In genomic region chr1:36236302-36236701, GRCh38 we compare ENCODE assay signal across 14 cellular contexts. TPM values are rescaled to one million over a fixed set of nuclear protein-coding genes. Genes with fewer than 3 reads are reported as not detected.
DNase-seq lines count a peak whose midpoint lies in the region; ATAC-seq, FAIRE-seq and TF ChIP-seq lines count a peak whose summit lies in the region.
"Had no signal": no experiment of that assay in that cellular context is flagged by ENCODE, and none has a peak within 500 bp of the region (broad histone marks: within the 10 kb centered on the region; RNA-seq: fewer than 3 reads in every experiment).

No MANE protein-coding gene starts in this region.

- intact Hi-C loops in CD4-positive, alpha-beta T cell (cut with DNase I, micrococcal nuclease) = no loop called here
- intact Hi-C loops in kidney (cut with DNase I) = no loop called here

- H3K27ac ChIP-seq in 22Rv1 (peak overlapping the region; percentile 58; the same call in 1 of the 2 replicates), kidney (ENCODE audit: low read depth in 2 of 2, low read length in 2 of 2) (no peak overlapping the region)
- H3K27ac ChIP-seq in CD4-positive, alpha-beta T cell (ENCODE audit: low read depth, low read length) = no peak overlapping the region
- H3K27ac ChIP-seq: body of pancreas, tibial nerve had no signal

- peak overlapping the region; percentile 42 for H3K4me3 Mint-ChIP-seq in CD4-positive, alpha-beta T cell
- H3K4me3 Mint-ChIP-seq in activated T-helper 17 cell treated with anti-CD3 and anti-CD28 coated beads, Interleukin-2, amount 50 U/mL, for 72 hours = peak overlapping the region; percentile 5
- H3K4me3 Mint-ChIP-seq in natural killer cell treated with Interleukin-12 subunit alpha and Interleukin-12 subunit beta and Interleukin-15 and Interleukin-18, amount 100 ng/mL, for 72 hours = no peak overlapping the region
- H3K4me3 Mint-ChIP-seq: CD14-positive monocyte had no signal

- ATAC-seq in CD4-positive, alpha-beta T cell (ENCODE audit: poor library complexity) = no peak
- no peak for ATAC-seq in activated T-helper 17 cell treated with anti-CD3 and anti-CD28 coated beads, Interleukin-2, amount 50 U/mL, for 72 hours (replicated peaks)
- ATAC-seq in natural killer cell treated with Interleukin-12 subunit alpha and Interleukin-12 subunit beta and Interleukin-15 and Interleukin-18, amount 100 ng/mL, for 72 hours = no peak
- no peak for ATAC-seq in HG03565 (IDR thresholded peaks at IDR 0.05; ENCODE audit: unreplicated experiment)
- ATAC-seq: body of pancreas had no signal

- FAIRE-seq in HTR-8/SVneo (lab: Jason Lieb, UNC) (no peak), kidney (lab: Jason Lieb, UNC) (no peak)

- H3K36me3 ChIP-seq in kidney (ENCODE audit: control insufficient read depth in 1 of 2, insufficient read depth in 2 of 2, low read length in 2 of 2) = no peaks in the 10 kb centered on the region

- no peaks in the 10 kb centered on the region for H3K9me3 ChIP-seq in CD4-positive, alpha-beta T cell (ENCODE audit: control insufficient read depth, low read length)
- no peaks in the 10 kb centered on the region for H3K9me3 ChIP-seq in kidney (ENCODE audit: control insufficient read depth in 1 of 2, low read length in 2 of 2)
- H3K9me3 ChIP-seq: body of pancreas, SK-N-SH, tibial nerve had no signal

- H3K9ac ChIP-seq in kidney (ENCODE audit: low read length in 2 of 2) = no peak overlapping the region
- H3K9ac ChIP-seq: SK-N-SH had no signal

- CTCF ChIA-PET in CD4-positive, alpha-beta T cell (lab: Charles Lee) = interaction anchor here (0.6 to 1.3 kb wide), 3 partner anchors 12 to 187 kb away, joined by 4 to 5 read pairs (median 4); partner anchors contain the start of genes THRAP3 and TRAPPC3

- POLR2A ChIA-PET in CD4-positive, alpha-beta T cell (lab: Charles Lee) = interaction anchor here (0.7 to 2.5 kb wide), 2 partner anchors 12 to 304 kb away, joined by 3 to 24 read pairs; partner anchors contain the start of gene THRAP3

- no peak overlapping the region for H3K4me3 ChIP-seq in kidney (ENCODE audit: low read length in 2 of 2)
- H3K4me3 ChIP-seq: body of pancreas, tibial nerve had no signal

- H3K27me3 Mint-ChIP-seq in CD4-positive, alpha-beta T cell = no peaks in the 10 kb centered on the region
- H3K27me3 Mint-ChIP-seq in activated T-helper 17 cell treated with anti-CD3 and anti-CD28 coated beads, Interleukin-2, amount 50 U/mL, for 72 hours = no peaks in the 10 kb centered on the region
- H3K27me3 Mint-ChIP-seq in natural killer cell treated with Interleukin-12 subunit alpha and Interleukin-12 subunit beta and Interleukin-15 and Interleukin-18, amount 100 ng/mL, for 72 hours = no peaks in the 10 kb centered on the region

- H3K4me1 Mint-ChIP-seq in CD4-positive, alpha-beta T cell (ENCODE audit: low read depth) = peaks cover 59% of the 10 kb centered on the region
- peaks cover 24% of the 10 kb centered on the region for H3K4me1 Mint-ChIP-seq in activated T-helper 17 cell treated with anti-CD3 and anti-CD28 coated beads, Interleukin-2, amount 50 U/mL, for 72 hours
- peaks cover 23 to 29% of the 10 kb centered on the region in 2 donors for H3K4me1 Mint-ChIP-seq in natural killer cell treated with Interleukin-12 subunit alpha and Interleukin-12 subunit beta and Interleukin-15 and Interleukin-18, amount 100 ng/mL, for 72 hours (ENCODE audit: low read depth in 2 of 2)

- H3K4me1 ChIP-seq in kidney (ENCODE audit: control insufficient read depth in 1 of 2, insufficient read depth in 1 of 2, low read depth in 1 of 2, low read length in 2 of 2) = peaks cover 10 to 28% of the 10 kb centered on the region in 2 donors

- H3K9me3 Mint-ChIP-seq in CD4-positive, alpha-beta T cell = no peaks in the 10 kb centered on the region
- no peaks in the 10 kb centered on the region for H3K9me3 Mint-ChIP-seq in activated T-helper 17 cell treated with anti-CD3 and anti-CD28 coated beads, Interleukin-2, amount 50 U/mL, for 72 hours
- H3K9me3 Mint-ChIP-seq in natural killer cell treated with Interleukin-12 subunit alpha and Interleukin-12 subunit beta and Interleukin-15 and Interleukin-18, amount 100 ng/mL, for 72 hours = no peaks in the 10 kb centered on the region

- no peaks in the 10 kb centered on the region for H3K27me3 ChIP-seq in CD4-positive, alpha-beta T cell (ENCODE audit: control insufficient read depth, insufficient read depth, low read length)
- H3K27me3 ChIP-seq: body of pancreas, tibial nerve had no signal

- DNase-seq in CD4-positive, alpha-beta T cell = no peak
- no peak for DNase-seq in natural killer cell treated with Interleukin-12 subunit alpha and Interleukin-12 subunit beta and Interleukin-15 and Interleukin-18, amount 100 ng/mL, for 72 hours (ENCODE audit: low spot score)
- DNase-seq in HTR-8/SVneo (ENCODE audit: insufficient read length, low spot score) = no peak
- DNase-seq in kidney = no peak
- DNase-seq: body of pancreas; mesenchymal stem cell; NCI-H2171; SK-N-SH; stimulated activated CD4-positive, alpha-beta T cell treated with anti-CD3 and anti-CD28 coated beads, Interleukin-15, amount 100 ng/mL, for 24 hours had no signal

- H3K27ac Mint-ChIP-seq in CD4-positive, alpha-beta T cell = peak overlapping the region; percentile 81
- peak overlapping the region; percentile 39 for H3K27ac Mint-ChIP-seq in activated T-helper 17 cell treated with anti-CD3 and anti-CD28 coated beads, Interleukin-2, amount 50 U/mL, for 72 hours
- peak overlapping the region; percentile 19 to 22 for H3K27ac Mint-ChIP-seq in natural killer cell treated with Interleukin-12 subunit alpha and Interleukin-12 subunit beta and Interleukin-15 and Interleukin-18, amount 100 ng/mL, for 72 hours

- TF ChIP-seq CTCF in 22Rv1 (IDR thresholded peaks at IDR 0.05) (no peak), kidney (IDR thresholded peaks at IDR 0.05; ENCODE audit: borderline replicate concordance, extremely low read depth, insufficient read depth) (no peak)
- TF ChIP-seq CTCF in CD4-positive, alpha-beta T cell (IDR thresholded peaks at IDR 0.05) = no peak

- peaks cover 81% of the 10 kb centered on the region for H3K36me3 Mint-ChIP-seq in CD4-positive, alpha-beta T cell (ENCODE audit: low read depth)
- H3K36me3 Mint-ChIP-seq in activated T-helper 17 cell treated with anti-CD3 and anti-CD28 coated beads, Interleukin-2, amount 50 U/mL, for 72 hours (ENCODE audit: low read depth) = peaks cover 95% of the 10 kb centered on the region
- H3K36me3 Mint-ChIP-seq in natural killer cell treated with Interleukin-12 subunit alpha and Interleukin-12 subunit beta and Interleukin-15 and Interleukin-18, amount 100 ng/mL, for 72 hours = no peaks in the 10 kb centered on the region

RNA-seq across cellular contexts. Expression of gene THRAP3, which starts 12.1 kb away (rescaled TPM):
- 10 to 100 TPM; 68.7 to 76.1 TPM for total RNA-seq in CD4-positive, alpha-beta T cell
- 100 to 1,000 TPM; 115 to 152 TPM for total RNA-seq in activated T-helper 17 cell treated with anti-CD3 and anti-CD28 coated beads, Interleukin-2, amount 50 U/mL, for 72 hours
- 100 to 1,000 TPM; 118 to 131 TPM for total RNA-seq in natural killer cell treated with Interleukin-12 subunit alpha and Interleukin-12 subunit beta and Interleukin-15 and Interleukin-18, amount 100 ng/mL, for 72 hours
- total RNA-seq in kidney = 102 TPM
- polyA plus RNA-seq in kidney (ENCODE audit: insufficient read depth, low read depth, low replicate concordance) = 28.0 TPM

Comparison
In these comparisons a context has a peak if more than half of its experiments do, and no peak if none do; other contexts are left out.
1. H3K27ac Mint-ChIP-seq: peak in every context shown above with its lines; median percentile 81 in CD4-positive, alpha-beta T cell; 39 in activated T-helper 17 cell treated with anti-CD3 and anti-CD28 coated beads, Interleukin-2, amount 50 U/mL, for 72 hours; 20 in natural killer cell treated with Interleukin-12 subunit alpha and Interleukin-12 subunit beta and Interleukin-15 and Interleukin-18, amount 100 ng/mL, for 72 hours.